2 cellular contexts compared by ENCODE assay signal in the genomic region with DNA sequence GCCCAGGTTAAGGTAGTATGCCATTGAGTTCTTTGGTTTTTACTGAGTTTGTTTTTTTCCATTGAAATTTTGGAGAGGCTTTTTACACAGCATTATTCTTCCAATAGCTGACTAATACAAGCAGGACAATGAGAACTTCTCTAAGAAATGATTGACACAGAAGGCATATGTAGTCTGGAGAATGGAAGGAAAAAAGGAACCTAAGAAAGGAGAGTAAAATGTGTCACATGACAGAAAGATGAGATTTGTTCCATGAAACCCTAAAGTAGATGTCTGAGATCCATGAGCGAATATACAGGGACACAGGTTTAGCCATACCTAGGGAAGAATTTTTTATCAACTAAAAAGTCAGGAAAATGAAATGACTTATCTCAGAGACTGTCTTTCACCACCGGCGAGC.
TF ChIP-seq lines count a peak whose summit lies in the region.

No MANE protein-coding gene starts in this region.

TF ChIP-seq in K562, 482 proteins besides CTCF, POLR2A, EP300 and RAD21:
- TF ChIP-seq ZBED1 (IDR thresholded peaks at IDR 0.05) (no peak), ZNF197 (CRISPR knock-in tag; IDR thresholded peaks at IDR 0.05; ENCODE audit: low read depth) (no peak)
- TF ChIP-seq, protein P1, sequence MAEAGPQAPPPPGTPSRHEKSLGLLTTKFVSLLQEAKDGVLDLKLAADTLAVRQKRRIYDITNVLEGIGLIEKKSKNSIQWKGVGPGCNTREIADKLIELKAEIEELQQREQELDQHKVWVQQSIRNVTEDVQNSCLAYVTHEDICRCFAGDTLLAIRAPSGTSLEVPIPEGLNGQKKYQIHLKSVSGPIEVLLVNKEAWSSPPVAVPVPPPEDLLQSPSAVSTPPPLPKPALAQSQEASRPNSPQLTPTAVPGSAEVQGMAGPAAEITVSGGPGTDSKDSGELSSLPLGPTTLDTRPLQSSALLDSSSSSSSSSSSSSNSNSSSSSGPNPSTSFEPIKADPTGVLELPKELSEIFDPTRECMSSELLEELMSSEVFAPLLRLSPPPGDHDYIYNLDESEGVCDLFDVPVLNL (CRISPR knock-in tag; IDR thresholded peaks at IDR 0.05; ENCODE audit: low read depth) = no peak
- TF ChIP-seq, protein P2, sequence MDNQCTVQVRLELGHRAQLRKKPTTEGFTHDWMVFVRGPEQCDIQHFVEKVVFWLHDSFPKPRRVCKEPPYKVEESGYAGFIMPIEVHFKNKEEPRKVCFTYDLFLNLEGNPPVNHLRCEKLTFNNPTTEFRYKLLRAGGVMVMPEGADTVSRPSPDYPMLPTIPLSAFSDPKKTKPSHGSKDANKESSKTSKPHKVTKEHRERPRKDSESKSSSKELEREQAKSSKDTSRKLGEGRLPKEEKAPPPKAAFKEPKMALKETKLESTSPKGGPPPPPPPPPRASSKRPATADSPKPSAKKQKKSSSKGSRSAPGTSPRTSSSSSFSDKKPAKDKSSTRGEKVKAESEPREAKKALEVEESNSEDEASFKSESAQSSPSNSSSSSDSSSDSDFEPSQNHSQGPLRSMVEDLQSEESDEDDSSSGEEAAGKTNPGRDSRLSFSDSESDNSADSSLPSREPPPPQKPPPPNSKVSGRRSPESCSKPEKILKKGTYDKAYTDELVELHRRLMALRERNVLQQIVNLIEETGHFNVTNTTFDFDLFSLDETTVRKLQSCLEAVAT (IDR thresholded peaks at IDR 0.05) = no peak
- TF ChIP-seq, protein P3, sequence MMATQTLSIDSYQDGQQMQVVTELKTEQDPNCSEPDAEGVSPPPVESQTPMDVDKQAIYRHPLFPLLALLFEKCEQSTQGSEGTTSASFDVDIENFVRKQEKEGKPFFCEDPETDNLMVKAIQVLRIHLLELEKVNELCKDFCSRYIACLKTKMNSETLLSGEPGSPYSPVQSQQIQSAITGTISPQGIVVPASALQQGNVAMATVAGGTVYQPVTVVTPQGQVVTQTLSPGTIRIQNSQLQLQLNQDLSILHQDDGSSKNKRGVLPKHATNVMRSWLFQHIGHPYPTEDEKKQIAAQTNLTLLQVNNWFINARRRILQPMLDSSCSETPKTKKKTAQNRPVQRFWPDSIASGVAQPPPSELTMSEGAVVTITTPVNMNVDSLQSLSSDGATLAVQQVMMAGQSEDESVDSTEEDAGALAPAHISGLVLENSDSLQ (IDR thresholded peaks at IDR 0.05) = peak; percentile 51
- TF ChIP-seq, protein P4, sequence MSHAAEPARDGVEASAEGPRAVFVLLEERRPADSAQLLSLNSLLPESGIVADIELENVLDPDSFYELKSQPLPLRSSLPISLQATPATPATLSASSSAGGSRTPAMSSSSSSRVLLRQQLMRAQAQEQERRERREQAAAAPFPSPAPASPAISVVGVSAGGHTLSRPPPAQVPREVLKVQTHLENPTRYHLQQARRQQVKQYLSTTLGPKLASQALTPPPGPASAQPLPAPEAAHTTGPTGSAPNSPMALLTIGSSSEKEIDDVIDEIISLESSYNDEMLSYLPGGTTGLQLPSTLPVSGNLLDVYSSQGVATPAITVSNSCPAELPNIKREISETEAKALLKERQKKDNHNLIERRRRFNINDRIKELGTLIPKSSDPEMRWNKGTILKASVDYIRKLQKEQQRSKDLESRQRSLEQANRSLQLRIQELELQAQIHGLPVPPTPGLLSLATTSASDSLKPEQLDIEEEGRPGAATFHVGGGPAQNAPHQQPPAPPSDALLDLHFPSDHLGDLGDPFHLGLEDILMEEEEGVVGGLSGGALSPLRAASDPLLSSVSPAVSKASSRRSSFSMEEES (CRISPR knock-in tag; IDR thresholded peaks at IDR 0.05) = peak; percentile 73

TF ChIP-seq in WTC11, 78 proteins besides CTCF, POLR2A, EP300 and RAD21:
- TF ChIP-seq SP1 (CRISPR knock-in tag; conservative IDR thresholded peaks at IDR 0.05) (no peak), TCF7 (CRISPR knock-in tag; IDR thresholded peaks at IDR 0.05; ENCODE audit: low read depth) (no peak), SMAD4 (CRISPR knock-in tag; IDR thresholded peaks at IDR 0.05) (no peak), CREB1 (CRISPR knock-in tag; IDR thresholded peaks at IDR 0.05) (no peak), NR1H2 (CRISPR knock-in tag; IDR thresholded peaks at IDR 0.05) (no peak), NFE2L1 (CRISPR knock-in tag; IDR thresholded peaks at IDR 0.05) (no peak), GRHL2 (CRISPR knock-in tag; IDR thresholded peaks at IDR 0.05; ENCODE audit: insufficient replicate concordance, severe bottlenecking) (no peak), TEAD1 (CRISPR knock-in tag; IDR thresholded peaks at IDR 0.05) (no peak), FOXP1 (CRISPR knock-in tag; IDR thresholded peaks at IDR 0.05; ENCODE audit: borderline replicate concordance) (no peak), SMAD3 (CRISPR knock-in tag; IDR thresholded peaks at IDR 0.05; ENCODE audit: borderline replicate concordance) (no peak), ZNF138 (CRISPR knock-in tag; conservative IDR thresholded peaks at IDR 0.05) (no peak), IRF2 (CRISPR knock-in tag; IDR thresholded peaks at IDR 0.05; ENCODE audit: borderline replicate concordance, low read depth) (no peak), ELF4 (CRISPR knock-in tag; IDR thresholded peaks at IDR 0.05; ENCODE audit: low read depth) (no peak), ZNF232 (CRISPR knock-in tag; IDR thresholded peaks at IDR 0.05) (no peak)
- TF ChIP-seq, protein P5, sequence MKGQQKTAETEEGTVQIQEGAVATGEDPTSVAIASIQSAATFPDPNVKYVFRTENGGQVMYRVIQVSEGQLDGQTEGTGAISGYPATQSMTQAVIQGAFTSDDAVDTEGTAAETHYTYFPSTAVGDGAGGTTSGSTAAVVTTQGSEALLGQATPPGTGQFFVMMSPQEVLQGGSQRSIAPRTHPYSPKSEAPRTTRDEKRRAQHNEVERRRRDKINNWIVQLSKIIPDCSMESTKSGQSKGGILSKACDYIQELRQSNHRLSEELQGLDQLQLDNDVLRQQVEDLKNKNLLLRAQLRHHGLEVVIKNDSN (CRISPR knock-in tag; IDR thresholded peaks at IDR 0.05) = no peak
- TF ChIP-seq, protein P6, sequence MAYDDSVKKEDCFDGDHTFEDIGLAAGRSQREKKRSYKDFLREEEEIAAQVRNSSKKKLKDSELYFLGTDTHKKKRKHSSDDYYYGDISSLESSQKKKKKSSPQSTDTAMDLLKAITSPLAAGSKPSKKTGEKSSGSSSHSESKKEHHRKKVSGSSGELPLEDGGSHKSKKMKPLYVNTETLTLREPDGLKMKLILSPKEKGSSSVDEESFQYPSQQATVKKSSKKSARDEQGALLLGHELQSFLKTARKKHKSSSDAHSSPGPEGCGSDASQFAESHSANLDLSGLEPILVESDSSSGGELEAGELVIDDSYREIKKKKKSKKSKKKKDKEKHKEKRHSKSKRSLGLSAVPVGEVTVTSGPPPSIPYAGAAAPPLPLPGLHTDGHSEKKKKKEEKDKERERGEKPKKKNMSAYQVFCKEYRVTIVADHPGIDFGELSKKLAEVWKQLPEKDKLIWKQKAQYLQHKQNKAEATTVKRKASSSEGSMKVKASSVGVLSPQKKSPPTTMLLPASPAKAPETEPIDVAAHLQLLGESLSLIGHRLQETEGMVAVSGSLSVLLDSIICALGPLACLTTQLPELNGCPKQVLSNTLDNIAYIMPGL (CRISPR knock-in tag; IDR thresholded peaks at IDR 0.05) = no peak
- TF ChIP-seq, protein P7, sequence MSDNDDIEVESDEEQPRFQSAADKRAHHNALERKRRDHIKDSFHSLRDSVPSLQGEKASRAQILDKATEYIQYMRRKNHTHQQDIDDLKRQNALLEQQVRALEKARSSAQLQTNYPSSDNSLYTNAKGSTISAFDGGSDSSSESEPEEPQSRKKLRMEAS (CRISPR knock-in tag; IDR thresholded peaks at IDR 0.05) = no peak
- TF ChIP-seq, protein P8, sequence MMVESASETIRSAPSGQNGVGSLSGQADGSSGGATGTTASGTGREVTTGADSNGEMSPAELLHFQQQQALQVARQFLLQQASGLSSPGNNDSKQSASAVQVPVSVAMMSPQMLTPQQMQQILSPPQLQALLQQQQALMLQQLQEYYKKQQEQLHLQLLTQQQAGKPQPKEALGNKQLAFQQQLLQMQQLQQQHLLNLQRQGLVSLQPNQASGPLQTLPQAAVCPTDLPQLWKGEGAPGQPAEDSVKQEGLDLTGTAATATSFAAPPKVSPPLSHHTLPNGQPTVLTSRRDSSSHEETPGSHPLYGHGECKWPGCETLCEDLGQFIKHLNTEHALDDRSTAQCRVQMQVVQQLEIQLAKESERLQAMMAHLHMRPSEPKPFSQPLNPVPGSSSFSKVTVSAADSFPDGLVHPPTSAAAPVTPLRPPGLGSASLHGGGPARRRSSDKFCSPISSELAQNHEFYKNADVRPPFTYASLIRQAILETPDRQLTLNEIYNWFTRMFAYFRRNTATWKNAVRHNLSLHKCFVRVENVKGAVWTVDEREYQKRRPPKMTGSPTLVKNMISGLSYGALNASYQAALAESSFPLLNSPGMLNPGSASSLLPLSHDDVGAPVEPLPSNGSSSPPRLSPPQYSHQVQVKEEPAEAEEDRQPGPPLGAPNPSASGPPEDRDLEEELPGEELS (CRISPR knock-in tag; IDR thresholded peaks at IDR 0.05) = no peak
